Comparison of ENCODE assay signal across 37 cellular contexts in genomic region chr17:41448506-41448905, GRCh38. TPM values are rescaled to one million over a fixed set of nuclear protein-coding genes. Genes with fewer than 3 reads are reported as not detected.
"Had no signal": no experiment of that assay in that cellular context is flagged by ENCODE, and none has a peak within 500 bp of the region (broad histone marks: within the 10 kb centered on the region; RNA-seq: fewer than 3 reads in every experiment).

No MANE protein-coding gene starts in this region.

- H3K4me3 ChIP-seq: breast epithelium, colonic mucosa, esophagus squamous epithelium, gastrocnemius medialis, lower lobe of right lung, right lobe of liver, stomach, thyroid gland, upper lobe of left lung had no signal

- DNase-seq: activated CD4-positive, alpha-beta memory T cell treated with anti-CD3 and anti-CD28 coated beads for 36 hours; activated CD4-positive, alpha-beta T cell treated with anti-CD3 and anti-CD28 coated beads for 48 hours; activated CD8-positive, alpha-beta memory T cell treated with anti-CD3 and anti-CD28 coated beads, Interleukin-2, amount 50 U/mL, for 4 hours; activated effector memory CD4-positive, alpha-beta T cell treated with anti-CD3 and anti-CD28 coated beads, Interleukin-2, amount 50 U/mL, for 16 hours; activated naive CD4-positive, alpha-beta T cell treated with anti-CD3 and anti-CD28 coated beads for 36 hours; activated T-cell treated with anti-CD3 and anti-CD28 coated beads, Interleukin-2, amount 50 U/mL, for 1 hour; amygdala; colonic mucosa; effector CD8-positive, alpha-beta T cell; esophagus squamous epithelium; gastrocnemius medialis; glutamatergic neuron; islet precursor cell; left colon; lower lobe of right lung; mesendoderm; right lobe of liver; small intestine; stimulated activated CD4-positive, alpha-beta T cell treated with anti-CD3 and anti-CD28 coated beads, Interleukin-1b, Interleukin-23, amount 100 ng/mL, for 48 hours; stimulated activated CD4-positive, alpha-beta T cell treated with anti-CD3 and anti-CD28 coated beads, Interleukin-4, amount 100 ng/mL, for 4 hours; stimulated activated CD8-positive, alpha-beta memory T cell treated with anti-CD3 and anti-CD28 coated beads, Interleukin-4, amount 100 ng/mL, for 48 hours; stomach; T-helper 9 cell; thyroid gland; upper lobe of left lung had no signal

- ATAC-seq: gastrocnemius medialis; left colon; natural killer cell treated with Interleukin-12 subunit alpha and Interleukin-12 subunit beta and Interleukin-15 and Interleukin-18, amount 100 ng/mL, for 72 hours; right lobe of liver had no signal

- H3K27me3 ChIP-seq: breast epithelium, colonic mucosa, gastrocnemius medialis, right lobe of liver, thyroid gland, upper lobe of left lung had no signal

- H3K9me3 ChIP-seq: breast epithelium, colonic mucosa, esophagus squamous epithelium, gastrocnemius medialis, lower lobe of right lung, neutrophil, right lobe of liver, stomach, thyroid gland, upper lobe of left lung had no signal

- H3K4me1 ChIP-seq: breast epithelium, colonic mucosa, esophagus squamous epithelium, gastrocnemius medialis, lower lobe of right lung, right lobe of liver, stomach, thyroid gland, upper lobe of left lung had no signal

- H3K36me3 ChIP-seq: breast epithelium, colonic mucosa, esophagus squamous epithelium, gastrocnemius medialis, lower lobe of right lung, neutrophil, right lobe of liver, stomach, thyroid gland, upper lobe of left lung had no signal

- H3K27ac ChIP-seq: breast epithelium, colonic mucosa, epithelial cell of prostate, esophagus squamous epithelium, gastrocnemius medialis, lower lobe of right lung, neutrophil, right lobe of liver, stomach, thyroid gland, upper lobe of left lung, VCaP had no signal

RNA-seq across cellular contexts. Expression of gene KRT38, which starts 7.7 kb away (rescaled TPM):
- total RNA-seq: activated CD4-positive, alpha-beta memory T cell treated with anti-CD3 and anti-CD28 coated beads for 36 hours; activated CD8-positive, alpha-beta memory T cell treated with anti-CD3 and anti-CD28 coated beads for 36 hours; activated naive CD4-positive, alpha-beta T cell treated with anti-CD3 and anti-CD28 coated beads for 36 hours; activated T-helper 1 cell treated with anti-CD3 and anti-CD28 coated beads, Interleukin-12 subunit alpha, Interleukin-12 subunit beta, Interleukin-2, Interleukin-4 antibody, amounts not matched to agents 30 ng/mL and 10 ng/mL and 1 ng/mL, durations not matched to agents 14 hours and 24 hours and 36 hours; breast epithelium; colonic mucosa; dermis microvascular lymphatic vessel endothelial cell; gastrocnemius medialis; left colon; lower lobe of right lung; mononuclear cell; natural killer cell treated with Interleukin-12 subunit alpha and Interleukin-12 subunit beta and Interleukin-15 and Interleukin-18, amount 100 ng/mL, for 72 hours; osteocyte; posterior vena cava; right lobe of liver; stomach; T-helper 1 cell treated with Interleukin-12 subunit alpha and Interleukin-12 subunit beta and Interleukin-4 antibody, amounts not matched to agents 30 ng/mL and 1 ng/mL, for 36 hours; thyroid gland; upper lobe of left lung had no signal
- polyA plus RNA-seq: small intestine, stomach had no signal

RNA-seq across cellular contexts. Expression of gene KRT32, which starts 18.7 kb away (rescaled TPM):
- total RNA-seq: activated CD4-positive, alpha-beta memory T cell treated with anti-CD3 and anti-CD28 coated beads for 36 hours; activated CD8-positive, alpha-beta memory T cell treated with anti-CD3 and anti-CD28 coated beads for 36 hours; activated naive CD4-positive, alpha-beta T cell treated with anti-CD3 and anti-CD28 coated beads for 36 hours; activated T-helper 1 cell treated with anti-CD3 and anti-CD28 coated beads, Interleukin-12 subunit alpha, Interleukin-12 subunit beta, Interleukin-2, Interleukin-4 antibody, amounts not matched to agents 30 ng/mL and 10 ng/mL and 1 ng/mL, durations not matched to agents 14 hours and 24 hours and 36 hours; colonic mucosa; dermis microvascular lymphatic vessel endothelial cell; left colon; lower lobe of right lung; mononuclear cell; natural killer cell treated with Interleukin-12 subunit alpha and Interleukin-12 subunit beta and Interleukin-15 and Interleukin-18, amount 100 ng/mL, for 72 hours; osteocyte; right lobe of liver; stomach; T-helper 1 cell treated with Interleukin-12 subunit alpha and Interleukin-12 subunit beta and Interleukin-4 antibody, amounts not matched to agents 30 ng/mL and 1 ng/mL, for 36 hours; thyroid gland; upper lobe of left lung had no signal
- polyA plus RNA-seq: small intestine had no signal

RNA-seq across cellular contexts. Expression of gene KRT37, which starts 24.1 kb away (rescaled TPM):
- total RNA-seq: activated CD4-positive, alpha-beta memory T cell treated with anti-CD3 and anti-CD28 coated beads for 36 hours; activated CD8-positive, alpha-beta memory T cell treated with anti-CD3 and anti-CD28 coated beads for 36 hours; activated naive CD4-positive, alpha-beta T cell treated with anti-CD3 and anti-CD28 coated beads for 36 hours; activated T-helper 1 cell treated with anti-CD3 and anti-CD28 coated beads, Interleukin-12 subunit alpha, Interleukin-12 subunit beta, Interleukin-2, Interleukin-4 antibody, amounts not matched to agents 30 ng/mL and 10 ng/mL and 1 ng/mL, durations not matched to agents 14 hours and 24 hours and 36 hours; breast epithelium; colonic mucosa; dermis microvascular lymphatic vessel endothelial cell; esophagus squamous epithelium; gastrocnemius medialis; left colon; lower lobe of right lung; mononuclear cell; natural killer cell treated with Interleukin-12 subunit alpha and Interleukin-12 subunit beta and Interleukin-15 and Interleukin-18, amount 100 ng/mL, for 72 hours; osteocyte; posterior vena cava; right lobe of liver; stomach; T-helper 1 cell treated with Interleukin-12 subunit alpha and Interleukin-12 subunit beta and Interleukin-4 antibody, amounts not matched to agents 30 ng/mL and 1 ng/mL, for 36 hours; thyroid gland; upper lobe of left lung had no signal
- polyA plus RNA-seq: small intestine, stomach had no signal

RNA-seq across cellular contexts. Expression of gene KRT35, which starts 32.4 kb away (rescaled TPM):
- total RNA-seq: activated CD4-positive, alpha-beta memory T cell treated with anti-CD3 and anti-CD28 coated beads for 36 hours; activated CD8-positive, alpha-beta memory T cell treated with anti-CD3 and anti-CD28 coated beads for 36 hours; activated naive CD4-positive, alpha-beta T cell treated with anti-CD3 and anti-CD28 coated beads for 36 hours; activated T-helper 1 cell treated with anti-CD3 and anti-CD28 coated beads, Interleukin-12 subunit alpha, Interleukin-12 subunit beta, Interleukin-2, Interleukin-4 antibody, amounts not matched to agents 30 ng/mL and 10 ng/mL and 1 ng/mL, durations not matched to agents 14 hours and 24 hours and 36 hours; breast epithelium; colonic mucosa; dermis microvascular lymphatic vessel endothelial cell; esophagus squamous epithelium; gastrocnemius medialis; left colon; lower lobe of right lung; mononuclear cell; natural killer cell treated with Interleukin-12 subunit alpha and Interleukin-12 subunit beta and Interleukin-15 and Interleukin-18, amount 100 ng/mL, for 72 hours; osteocyte; posterior vena cava; right lobe of liver; stomach; T-helper 1 cell treated with Interleukin-12 subunit alpha and Interleukin-12 subunit beta and Interleukin-4 antibody, amounts not matched to agents 30 ng/mL and 1 ng/mL, for 36 hours; thyroid gland; upper lobe of left lung had no signal
- polyA plus RNA-seq: small intestine, stomach had no signal

RNA-seq across cellular contexts. Expression of gene KRT36, which starts 41.2 kb away (rescaled TPM):
- total RNA-seq: activated CD4-positive, alpha-beta memory T cell treated with anti-CD3 and anti-CD28 coated beads for 36 hours; activated CD8-positive, alpha-beta memory T cell treated with anti-CD3 and anti-CD28 coated beads for 36 hours; activated naive CD4-positive, alpha-beta T cell treated with anti-CD3 and anti-CD28 coated beads for 36 hours; activated T-helper 1 cell treated with anti-CD3 and anti-CD28 coated beads, Interleukin-12 subunit alpha, Interleukin-12 subunit beta, Interleukin-2, Interleukin-4 antibody, amounts not matched to agents 30 ng/mL and 10 ng/mL and 1 ng/mL, durations not matched to agents 14 hours and 24 hours and 36 hours; breast epithelium; colonic mucosa; dermis microvascular lymphatic vessel endothelial cell; gastrocnemius medialis; lower lobe of right lung; mononuclear cell; natural killer cell treated with Interleukin-12 subunit alpha and Interleukin-12 subunit beta and Interleukin-15 and Interleukin-18, amount 100 ng/mL, for 72 hours; osteocyte; posterior vena cava; right lobe of liver; stomach; T-helper 1 cell treated with Interleukin-12 subunit alpha and Interleukin-12 subunit beta and Interleukin-4 antibody, amounts not matched to agents 30 ng/mL and 1 ng/mL, for 36 hours; thyroid gland; upper lobe of left lung had no signal
- polyA plus RNA-seq: small intestine, stomach had no signal
